Comparison of ENCODE assay signal across 24 cellular contexts in genomic region chr3:108863799-108864135, GRCh38. TPM values are rescaled to one million over a fixed set of nuclear protein-coding genes. Genes with fewer than 3 reads are reported as not detected.
DNase-seq lines count a peak whose midpoint lies in the region; ATAC-seq and TF ChIP-seq lines count a peak whose summit lies in the region.
"Had no signal": no experiment of that assay in that cellular context is flagged by ENCODE, and none has a peak within 500 bp of the region (broad histone marks: within the 10 kb centered on the region; RNA-seq: fewer than 3 reads in every experiment).

No MANE protein-coding gene starts in this region.

- no peak overlapping the region for H3K4ac ChIP-seq in IMR-90 (ENCODE audit: low read depth, low read length)

- peak overlapping the region; percentile 20; the same call in 1 of the 2 replicates for H3K27ac ChIP-seq in IMR-90 (ENCODE audit: insufficient read depth, low read length)

- peak overlapping the region; percentile 1 to 61 for H3K4me3 Mint-ChIP-seq in stimulated activated naive CD8-positive, alpha-beta T cell treated with anti-CD3 and anti-CD28 coated beads, Interleukin-15, amount 100 ng/mL, for 72 hours
- H3K4me3 Mint-ChIP-seq in activated naive CD8-positive, alpha-beta T cell, result peak overlapping the region; percentile 51
- H3K4me3 Mint-ChIP-seq in glutamatergic neuron (ENCODE audit: unreplicated experiment), result no peak overlapping the region
- no peak overlapping the region for H3K4me3 Mint-ChIP-seq in progenitor cell of endocrine pancreas (ENCODE audit: low read depth)

- no peaks in the 10 kb centered on the region for H4K20me1 ChIP-seq in IMR-90 (ENCODE audit: insufficient read depth, low read length)

- H2AK9ac ChIP-seq in IMR-90 (replicated peaks; ENCODE audit: low read depth, low read length, poor library complexity), result no peak overlapping the region

- H3K9ac ChIP-seq in IMR-90 (ENCODE audit: low read depth, low read length) (no peak overlapping the region), skeletal muscle satellite cell (ENCODE audit: low read depth, low read length) (no peak overlapping the region)

- in situ Hi-C loops in IMR-90 (cut with MboI; ENCODE audit: low sequenced_read_pairs), result no loop called here

- H3K9me1 ChIP-seq in IMR-90 (ENCODE audit: insufficient read depth, low read length), result 0 out of 2 replicates have a peak, but pooled peaks cover 4% of the 10 kb centered on the region

- H3K79me1 ChIP-seq in IMR-90 (ENCODE audit: low read depth in 1 of 2, low read length in 2 of 2), result no peaks in the 10 kb centered on the region

- no peak overlapping the region for H3K23ac ChIP-seq in IMR-90 (ENCODE audit: low read depth, low read length)

- no TSS peak for BruUV-seq in IMR-90 (replicated peaks; lab: Mats Ljungman, UMichigan)

- no peaks in the 10 kb centered on the region for H3K27me3 Mint-ChIP-seq in stimulated activated naive CD8-positive, alpha-beta T cell treated with anti-CD3 and anti-CD28 coated beads, Interleukin-15, amount 100 ng/mL, for 72 hours
- H3K27me3 Mint-ChIP-seq in activated naive CD8-positive, alpha-beta T cell, result no peaks in the 10 kb centered on the region
- H3K27me3 Mint-ChIP-seq in glutamatergic neuron (ENCODE audit: unreplicated experiment) (no peaks in the 10 kb centered on the region), progenitor cell of endocrine pancreas (no peaks in the 10 kb centered on the region)
- H3K27me3 Mint-ChIP-seq: activated CD4-positive, alpha-beta T cell treated with anti-CD3 and anti-CD28 coated beads, Interleukin-2, amount 10 ng/mL, durations not matched to agents 24 days and 14 days; stimulated activated naive CD8-positive, alpha-beta T cell treated with anti-CD3 and anti-CD28 coated beads, Interleukin-15, Interleukin-2, amounts not matched to agents 100 ng/mL and 50 ng/mL, for 24 hours had no signal

- ATAC-seq in stimulated activated naive CD8-positive, alpha-beta T cell treated with anti-CD3 and anti-CD28 coated beads, Interleukin-15, amount 100 ng/mL, for 72 hours, result no peak
- no peak for ATAC-seq in stimulated activated naive CD8-positive, alpha-beta T cell treated with anti-CD3 and anti-CD28 coated beads, Interleukin-15, Interleukin-2, amounts not matched to agents 100 U/mL and 50 U/mL, for 24 hours
- peak; percentile 14; the same call in 1 of the 2 replicates for ATAC-seq in IMR-90 (ENCODE audit: low read depth)
- ATAC-seq: Right ventricle myocardium inferior had no signal

- peak overlapping the region; percentile 74 to 98 for H3K27ac Mint-ChIP-seq in stimulated activated naive CD8-positive, alpha-beta T cell treated with anti-CD3 and anti-CD28 coated beads, Interleukin-15, amount 100 ng/mL, for 72 hours
- peak overlapping the region; percentile 97 for H3K27ac Mint-ChIP-seq in activated naive CD8-positive, alpha-beta T cell
- H3K27ac Mint-ChIP-seq in glutamatergic neuron (ENCODE audit: unreplicated experiment) (no peak overlapping the region), progenitor cell of endocrine pancreas (no peak overlapping the region)

- peaks cover 6% of the 10 kb centered on the region; the same call in 1 of the 2 replicates for H3K4me1 ChIP-seq in IMR-90 (ENCODE audit: control insufficient read depth, insufficient read depth, low read length)
- H3K4me1 ChIP-seq in skeletal muscle satellite cell (ENCODE audit: control insufficient read depth, insufficient read depth, low read length), result peaks cover 12% of the 10 kb centered on the region
- H3K4me1 ChIP-seq: Caco-2 had no signal

- peaks cover 31% of the 10 kb centered on the region for H3K4me1 Mint-ChIP-seq in stimulated activated naive CD8-positive, alpha-beta T cell treated with anti-CD3 and anti-CD28 coated beads, Interleukin-15, amount 100 ng/mL, for 72 hours
- peaks cover 31% of the 10 kb centered on the region for H3K4me1 Mint-ChIP-seq in activated naive CD8-positive, alpha-beta T cell (ENCODE audit: low read depth)
- H3K4me1 Mint-ChIP-seq in glutamatergic neuron (ENCODE audit: low read depth, unreplicated experiment) (no peaks in the 10 kb centered on the region), progenitor cell of endocrine pancreas (ENCODE audit: low read depth) (no peaks in the 10 kb centered on the region)

- no peak overlapping the region; the same call in 1 of the 2 replicates for H3K18ac ChIP-seq in IMR-90 (ENCODE audit: low read depth, low read length)

- H3K36me3 Mint-ChIP-seq in activated naive CD8-positive, alpha-beta T cell, result peaks cover 27% of the 10 kb centered on the region
- H3K36me3 Mint-ChIP-seq in glutamatergic neuron (ENCODE audit: unreplicated experiment) (no peaks in the 10 kb centered on the region), progenitor cell of endocrine pancreas (ENCODE audit: insufficient read depth) (no peaks in the 10 kb centered on the region)

- DNase-seq in stimulated activated naive CD8-positive, alpha-beta T cell treated with anti-CD3 and anti-CD28 coated beads, Interleukin-15, amount 100 ng/mL, for 72 hours, result no peak
- DNase-seq in stimulated activated naive CD8-positive, alpha-beta T cell treated with anti-CD3 and anti-CD28 coated beads, Interleukin-15, Interleukin-2, amounts not matched to agents 100 U/mL and 50 U/mL, for 24 hours, result no peak
- DNase-seq in IMR-90 (no peak), amygdala (lab: John Stamatoyannopoulos, UW) (no peak), glutamatergic neuron (no peak), progenitor cell of endocrine pancreas (ENCODE audit: low spot score, unreplicated experiment) (no peak)
- DNase-seq: activated CD4-positive, alpha-beta T cell treated with anti-CD3 and anti-CD28 coated beads, Interleukin-2, amount 10 ng/mL, durations not matched to agents 24 days and 14 days; Caco-2; NCI-H1105 treated with DMSO at 0.1 percent for 48 hours; NCI-H526; nucleus accumbens; stimulated activated CD4-positive, alpha-beta T cell treated with anti-CD3 and anti-CD28 coated beads, Interleukin-2, amount 100 ng/mL, for 48 hours; trophoblast cell had no signal

- TF ChIP-seq CTCF in IMR-90 (conservative IDR thresholded peaks at IDR 0.05; ENCODE audit: low read depth, low read length), result no peak
- TF ChIP-seq CTCF in glutamatergic neuron (IDR thresholded peaks at IDR 0.05; ENCODE audit: partially characterized antibody, unreplicated experiment), result no peak
- TF ChIP-seq CTCF in progenitor cell of endocrine pancreas (IDR thresholded peaks at IDR 0.05; ENCODE audit: unreplicated experiment), result no peak

- H3K56ac ChIP-seq in IMR-90 (ENCODE audit: extremely low read depth, insufficient read depth, low read length), result no peak overlapping the region

- H3K4me3 ChIP-seq in IMR-90 (ENCODE audit: insufficient read depth, low read depth, low read length) (no peak overlapping the region), skeletal muscle satellite cell (ENCODE audit: low read length) (no peak overlapping the region)
- H3K4me3 ChIP-seq: lung, smooth muscle cell had no signal

- H2AK5ac ChIP-seq in IMR-90 (ENCODE audit: low read depth, low read length), result no peak overlapping the region

- no peak for TF ChIP-seq POLR2A in IMR-90 (IDR thresholded peaks at IDR 0.05; ENCODE audit: low read depth, low read length)

- H3K4me2 ChIP-seq in IMR-90 (ENCODE audit: low read depth, low read length) (no peak overlapping the region), skeletal muscle satellite cell (ENCODE audit: low read length) (peak overlapping the region; percentile 30)
- H3K4me2 ChIP-seq: smooth muscle cell had no signal

- no peak overlapping the region for H2BK5ac ChIP-seq in IMR-90 (ENCODE audit: low read depth, low read length, poor library complexity, severe bottlenecking)

- H3K27me3 ChIP-seq in IMR-90 (ENCODE audit: control insufficient read depth, insufficient read depth, low read length), result no peaks in the 10 kb centered on the region
- no peaks in the 10 kb centered on the region for H3K27me3 ChIP-seq in skeletal muscle satellite cell (ENCODE audit: control insufficient read depth, insufficient read depth, low read length)

- no peak overlapping the region for H2BK120ac ChIP-seq in IMR-90 (ENCODE audit: low read depth, low read length)

- H4K5ac ChIP-seq in IMR-90 (ENCODE audit: low read depth, low read length), result no peak overlapping the region

- 96% methylated on average over 4 of the region's 6 CpGs; no CpG with 5 or more reads in 1 of the 2 experiments for WGBS in IMR-90 (ENCODE audit: extremely low coverage in 2 of 2, insufficient read length in 1 of 2), 2 experiments

- intact Hi-C loops in IMR-90 (cut with micrococcal nuclease), result no loop called here

- no peak for TF ChIP-seq RAD21 in IMR-90 (IDR thresholded peaks at IDR 0.05; ENCODE audit: low read length)

- H3K36me3 ChIP-seq in IMR-90 (ENCODE audit: control insufficient read depth, insufficient read depth, low read length) (no peaks in the 10 kb centered on the region), skeletal muscle satellite cell (ENCODE audit: insufficient read depth, low read length) (no peaks in the 10 kb centered on the region)

- CTCF ChIA-PET in IMR-90 (lab: Yijun Ruan, JAX), result no interaction called here

- no peaks in the 10 kb centered on the region for H3K9me3 ChIP-seq in IMR-90 (ENCODE audit: control insufficient read depth, insufficient read depth, low read length)
- no peaks in the 10 kb centered on the region for H3K9me3 ChIP-seq in skeletal muscle satellite cell (replicated peaks; ENCODE audit: low read length)
- H3K9me3 ChIP-seq: Caco-2 had no signal

- H2BK20ac ChIP-seq in IMR-90 (ENCODE audit: low read depth, low read length), result no peak overlapping the region

- H2BK15ac ChIP-seq in IMR-90 (ENCODE audit: low read depth, low read length), result no peak overlapping the region

- POLR2A ChIA-PET in IMR-90 (lab: Charles Lee; ENCODE audit: unreplicated experiment), result no interaction called here

- dilution Hi-C loops in IMR-90 (cut with HindIII; ENCODE audit: low sequenced_read_pairs, unreplicated experiment), result no loop called here

- H4K8ac ChIP-seq in IMR-90 (ENCODE audit: low read depth in 2 of 2, low read length in 2 of 2), result no peak overlapping the region; a peak in 1 of 4 replicates

- peaks cover 5 to 7% of the 10 kb centered on the region in 2 donors for H3K9me3 Mint-ChIP-seq in stimulated activated naive CD8-positive, alpha-beta T cell treated with anti-CD3 and anti-CD28 coated beads, Interleukin-15, amount 100 ng/mL, for 72 hours
- H3K9me3 Mint-ChIP-seq in activated naive CD8-positive, alpha-beta T cell (ENCODE audit: low read depth), result peaks cover 4% of the 10 kb centered on the region
- H3K9me3 Mint-ChIP-seq in glutamatergic neuron (ENCODE audit: unreplicated experiment) (peaks cover 4% of the 10 kb centered on the region), progenitor cell of endocrine pancreas (ENCODE audit: low read depth) (no peaks in the 10 kb centered on the region)

- H3K14ac ChIP-seq in IMR-90 (replicated peaks; ENCODE audit: low read depth, low read length), result no peak overlapping the region

- no peak overlapping the region for H4K91ac ChIP-seq in IMR-90 (ENCODE audit: insufficient read depth, low read depth, low read length)

- peak overlapping the region; percentile 38 for H2AFZ ChIP-seq in IMR-90 (replicated peaks; ENCODE audit: low read length, poor library complexity)

RNA-seq across cellular contexts. Expression of gene TRAT1, which starts 41.2 kb away (rescaled TPM):
- total RNA-seq in IMR-90 (2012; rRNA removed), result not detected in 2 replicates
- not detected in 2 replicates for polyA plus RNA-seq in IMR-90 (2012; rRNA removed)
- polyA plus RNA-seq in IMR-90 (2012; cell fraction: cytosol; rRNA removed), result not detected in 2 replicates
- not detected in 2 replicates for polyA plus RNA-seq in IMR-90 (2012; cell fraction: nucleus; rRNA removed; ENCODE audit: low replicate concordance)
- total RNA-seq in skeletal muscle satellite cell (2012; rRNA removed), result not detected in 2 replicates
- total RNA-seq in glutamatergic neuron (ENCODE audit: unreplicated experiment), result not detected
- not detected in 2 replicates for total RNA-seq in progenitor cell of endocrine pancreas
- total RNA-seq: Caco-2, dermis microvascular lymphatic vessel endothelial cell, epithelial cell of proximal tubule, frontal cortex, LHCN-M2, Right ventricle myocardium inferior, smooth muscle cell had no signal
- polyA plus RNA-seq: keratinocyte, smooth muscle cell had no signal

Comparison
In these comparisons a context has a peak if more than half of its experiments do, and no peak if none do; other contexts are left out.
1. H3K27ac Mint-ChIP-seq: peak in stimulated activated naive CD8-positive, alpha-beta T cell treated with anti-CD3 and anti-CD28 coated beads, Interleukin-15, amount 100 ng/mL, for 72 hours (2 of 2) and activated naive CD8-positive, alpha-beta T cell (single experiment); none in glutamatergic neuron (single experiment) and progenitor cell of endocrine pancreas (single experiment).
2. H3K4me3 Mint-ChIP-seq: peak in stimulated activated naive CD8-positive, alpha-beta T cell treated with anti-CD3 and anti-CD28 coated beads, Interleukin-15, amount 100 ng/mL, for 72 hours (2 of 2) and activated naive CD8-positive, alpha-beta T cell (single experiment); none in glutamatergic neuron (single experiment) and progenitor cell of endocrine pancreas (single experiment).